In genomic region chr1:43009274-43009673, GRCh38 we compare ENCODE assay signal across 17 cellular contexts. TPM values are rescaled to one million over a fixed set of nuclear protein-coding genes. Genes with fewer than 3 reads are reported as not detected.
DNase-seq lines count a peak whose midpoint lies in the region; ATAC-seq and TF ChIP-seq lines count a peak whose summit lies in the region.
"Had no signal": no experiment of that assay in that cellular context is flagged by ENCODE, and none has a peak within 500 bp of the region (broad histone marks: within the 10 kb centered on the region; RNA-seq: fewer than 3 reads in every experiment).

No MANE protein-coding gene starts in this region.

- no peak overlapping the region for H3K4me2 ChIP-seq in smooth muscle cell

- H4K20me1 ChIP-seq in smooth muscle cell (ENCODE audit: low read depth): no peaks in the 10 kb centered on the region

- H3K36me3 ChIP-seq in smooth muscle cell (ENCODE audit: low read depth): no peaks in the 10 kb centered on the region
- H3K36me3 ChIP-seq: cardiac muscle cell, left ventricle myocardium inferior had no signal

- no peaks in the 10 kb centered on the region for H3K27me3 ChIP-seq in smooth muscle cell (ENCODE audit: low read depth)
- H3K27me3 ChIP-seq: cardiac muscle cell had no signal

- peak; percentile 5 for DNase-seq in NCI-H146 (lab: John Stamatoyannopoulos, UW)
- no peak for DNase-seq in NCI-H146 treated with DMSO at 0.1 percent for 48 hours (lab: John Stamatoyannopoulos, UW; ENCODE audit: unreplicated experiment)
- peak; percentile 80 for DNase-seq in NCI-H748 treated with DMSO at 0.1 percent for 48 hours (lab: John Stamatoyannopoulos, UW)
- no peak for DNase-seq in caudate nucleus (lab: John Stamatoyannopoulos, UW)
- DNase-seq in smooth muscle cell (lab: John Stamatoyannopoulos, UW; ENCODE audit: unreplicated experiment): no peak
- DNase-seq in NCI-H1694 (lab: John Stamatoyannopoulos, UW): no peak
- DNase-seq in stimulated activated CD4-positive, alpha-beta T cell treated with anti-CD3 and anti-CD28 coated beads, Interleukin-15, amount 100 ng/mL, for 24 hours: no peak
- DNase-seq: activated CD4-positive, alpha-beta T cell treated with anti-CD3 and anti-CD28 coated beads, Interleukin-2, amount 10 ng/mL, durations not matched to agents 7 days and 5 days; activated naive CD8-positive, alpha-beta T cell treated with anti-CD3 and anti-CD28 coated beads, Interleukin-2, amount 50 U/mL, for 24 hours; activated T-cell treated with anti-CD3 and anti-CD28 coated beads, Interleukin-2, amount 50 U/mL, for 48 hours; effector memory CD8-positive, alpha-beta T cell; left ventricle myocardium inferior; naive thymus-derived CD4-positive, alpha-beta T cell; NCI-H345; T-helper 2 cell had no signal

- H3K9ac ChIP-seq in smooth muscle cell (ENCODE audit: low read depth): no peak overlapping the region

- no peaks in the 10 kb centered on the region for H3K9me3 ChIP-seq in smooth muscle cell (replicated peaks; ENCODE audit: low read depth)
- H3K9me3 ChIP-seq: left ventricle myocardium inferior had no signal

- 82% methylated on average over 2 of the region's 2 CpGs for WGBS in smooth muscle cell (ENCODE audit: low lambda C conversion rate)

- H3K27ac ChIP-seq in caudate nucleus (ENCODE audit: low read depth, low read length): peak overlapping the region; percentile 1
- H3K27ac ChIP-seq in smooth muscle cell (ENCODE audit: low read depth): peak overlapping the region; percentile 84
- H3K27ac ChIP-seq: left ventricle myocardium inferior had no signal

- no peak overlapping the region for H2AFZ ChIP-seq in smooth muscle cell (ENCODE audit: low read depth)

- TF ChIP-seq CTCF in smooth muscle cell (IDR thresholded peaks at IDR 0.05; ENCODE audit: borderline replicate concordance, insufficient read depth, poor library complexity, severe bottlenecking): no peak

- H3K79me2 ChIP-seq in smooth muscle cell (ENCODE audit: low read depth): no peaks in the 10 kb centered on the region

- H3K4me3 ChIP-seq in smooth muscle cell: no peak overlapping the region
- H3K4me3 ChIP-seq: cardiac muscle cell, left ventricle myocardium inferior had no signal

- no peaks in the 10 kb centered on the region for H3F3A ChIP-seq in smooth muscle cell (ENCODE audit: low read depth)

- no peak for ATAC-seq in GM19455 (IDR thresholded peaks at IDR 0.05; ENCODE audit: unreplicated experiment)
- ATAC-seq: activated naive CD8-positive, alpha-beta T cell treated with anti-CD3 and anti-CD28 coated beads, Interleukin-2, amount 50 U/mL, for 24 hours; effector memory CD8-positive, alpha-beta T cell; naive thymus-derived CD4-positive, alpha-beta T cell had no signal

- H3K4me1 ChIP-seq in smooth muscle cell (ENCODE audit: low read depth): peaks cover 46% of the 10 kb centered on the region

RNA-seq across cellular contexts. Expression of gene SLC2A1, which starts 50.6 kb away (rescaled TPM):
- 749 and 1,091 TPM in 2 replicates for total RNA-seq in smooth muscle cell
- 275 and 842 TPM in 2 replicates for polyA plus RNA-seq in smooth muscle cell

Comparison
In these comparisons a context has a peak if more than half of its experiments do, and no peak if none do; other contexts are left out.
1. DNase-seq: peak in NCI-H146 (single experiment) and NCI-H748 treated with DMSO at 0.1 percent for 48 hours (single experiment); none in NCI-H146 treated with DMSO at 0.1 percent for 48 hours (single experiment), caudate nucleus (0 of 61), smooth muscle cell (single experiment), NCI-H1694 (single experiment) and stimulated activated CD4-positive, alpha-beta T cell treated with anti-CD3 and anti-CD28 coated beads, Interleukin-15, amount 100 ng/mL, for 24 hours (single experiment).